Comparison of ENCODE assay signal across 13 cellular contexts in the genomic region with DNA sequence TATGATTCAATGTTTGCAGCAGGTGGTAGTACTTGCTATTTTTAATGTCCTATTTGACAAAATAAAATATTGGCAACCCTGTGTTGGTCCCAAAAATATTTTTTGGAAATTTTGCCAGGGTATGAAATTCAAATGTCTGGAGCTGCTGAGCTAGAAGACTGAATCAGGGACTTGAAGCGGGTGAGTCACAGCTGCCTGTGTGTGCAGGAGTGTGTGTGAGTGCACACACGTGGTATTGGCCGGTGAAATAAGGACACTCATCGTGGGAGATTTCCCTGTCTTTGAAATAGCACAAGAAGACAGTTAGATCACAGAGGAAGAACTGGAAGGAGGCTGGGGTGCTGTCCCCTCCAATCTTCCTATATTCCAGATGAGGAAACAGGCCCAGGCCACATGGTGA.
A peak's percentile ranks its signal among the peaks of the same experiment; 100 is the strongest.
DNase-seq lines count a peak whose midpoint lies in the region; TF ChIP-seq lines count a peak whose summit lies in the region.
"Had no signal": no experiment of that assay in that cellular context is flagged by ENCODE, and none has a peak within 500 bp of the region (broad histone marks: within the 10 kb centered on the region; RNA-seq: fewer than 3 reads in every experiment).

No MANE protein-coding gene starts in this region.

- H3K27ac Mint-ChIP-seq in activated CD4-positive, alpha-beta T cell treated with anti-CD3 and anti-CD28 coated beads, Interleukin-2, amount 10 ng/mL, durations not matched to agents 7 days and 5 days = no peak overlapping the region
- no peak overlapping the region for H3K27ac Mint-ChIP-seq in progenitor cell of endocrine pancreas
- H3K27ac Mint-ChIP-seq: activated T-cell treated with anti-CD3 and anti-CD28 coated beads, Interleukin-2, amount 50 U/mL, for 72 hours; endodermal cell had no signal

- H3K4me3 Mint-ChIP-seq in activated CD4-positive, alpha-beta T cell treated with anti-CD3 and anti-CD28 coated beads, Interleukin-2, amount 10 ng/mL, durations not matched to agents 7 days and 5 days = no peak overlapping the region
- no peak overlapping the region for H3K4me3 Mint-ChIP-seq in progenitor cell of endocrine pancreas (ENCODE audit: low read depth)
- H3K4me3 Mint-ChIP-seq: activated T-cell treated with anti-CD3 and anti-CD28 coated beads, Interleukin-2, amount 50 U/mL, for 72 hours; endodermal cell had no signal

- DNase-seq in DMS 273 (lab: John Stamatoyannopoulos, UW; ENCODE audit: unreplicated experiment) = peak; percentile 48
- no peak for DNase-seq in DMS 273 treated with DMSO at 0.1 percent for 48 hours (lab: John Stamatoyannopoulos, UW)
- DNase-seq in amniotic epithelial cell (ENCODE audit: low read depth) = peak; percentile 67
- peak; percentile 51 for DNase-seq in glomerular visceral epithelial cell (ENCODE audit: extremely low spot score)
- DNase-seq in superior temporal gyrus (ENCODE audit: extremely low spot score) = peak; percentile 43
- DNase-seq in activated CD4-positive, alpha-beta T cell treated with anti-CD3 and anti-CD28 coated beads, Interleukin-2, amount 10 ng/mL, durations not matched to agents 7 days and 5 days = no peak
- no peak for DNase-seq in progenitor cell of endocrine pancreas (ENCODE audit: low spot score, unreplicated experiment)
- DNase-seq in LoVo (ENCODE audit: low spot score) = no peak
- DNase-seq: activated CD4-positive, alpha-beta T cell treated with anti-CD3 and anti-CD28 coated beads for 1 hour; activated T-cell treated with anti-CD3 and anti-CD28 coated beads, Interleukin-2, amount 50 U/mL, for 72 hours; endodermal cell; SK-N-SH; small intestine had no signal

- no peak for TF ChIP-seq CTCF in progenitor cell of endocrine pancreas (IDR thresholded peaks at IDR 0.05; ENCODE audit: unreplicated experiment)

- POLR2A ChIA-PET in activated CD4-positive, alpha-beta T cell treated with anti-CD3 and anti-CD28 coated beads, Interleukin-2, amount 10 ng/mL, durations not matched to agents 7 days and 5 days (lab: Charles Lee) = no interaction called here

- no peaks in the 10 kb centered on the region for H3K9me3 Mint-ChIP-seq in activated CD4-positive, alpha-beta T cell treated with anti-CD3 and anti-CD28 coated beads, Interleukin-2, amount 10 ng/mL, durations not matched to agents 7 days and 5 days
- peaks cover 6% of the 10 kb centered on the region for H3K9me3 Mint-ChIP-seq in progenitor cell of endocrine pancreas (ENCODE audit: low read depth)
- H3K9me3 Mint-ChIP-seq: activated T-cell treated with anti-CD3 and anti-CD28 coated beads, Interleukin-2, amount 50 U/mL, for 72 hours had no signal

- H3K36me3 Mint-ChIP-seq in activated CD4-positive, alpha-beta T cell treated with anti-CD3 and anti-CD28 coated beads, Interleukin-2, amount 10 ng/mL, durations not matched to agents 7 days and 5 days (ENCODE audit: low read depth) = no peaks in the 10 kb centered on the region
- H3K36me3 Mint-ChIP-seq in progenitor cell of endocrine pancreas (ENCODE audit: insufficient read depth) = no peaks in the 10 kb centered on the region

- peaks cover 6% of the 10 kb centered on the region for H3K27me3 Mint-ChIP-seq in activated CD4-positive, alpha-beta T cell treated with anti-CD3 and anti-CD28 coated beads, Interleukin-2, amount 10 ng/mL, durations not matched to agents 7 days and 5 days
- H3K27me3 Mint-ChIP-seq in progenitor cell of endocrine pancreas = peaks cover 16% of the 10 kb centered on the region

- peaks cover 2% of the 10 kb centered on the region for H3K4me1 Mint-ChIP-seq in activated CD4-positive, alpha-beta T cell treated with anti-CD3 and anti-CD28 coated beads, Interleukin-2, amount 10 ng/mL, durations not matched to agents 7 days and 5 days
- H3K4me1 Mint-ChIP-seq in progenitor cell of endocrine pancreas (ENCODE audit: low read depth) = no peaks in the 10 kb centered on the region
- H3K4me1 Mint-ChIP-seq: endodermal cell had no signal

- CTCF ChIA-PET in activated CD4-positive, alpha-beta T cell treated with anti-CD3 and anti-CD28 coated beads, Interleukin-2, amount 10 ng/mL, durations not matched to agents 7 days and 5 days (lab: Charles Lee) = interaction anchor here (1.1 to 1.4 kb wide), 2 partner anchors 15 to 59 kb away, joined by 3 read pairs; no protein-coding TSS in a partner anchor

Comparison
In these comparisons a context has a peak if more than half of its experiments do, and no peak if none do; other contexts are left out.
1. DNase-seq: peak in DMS 273 (single experiment), amniotic epithelial cell (single experiment), glomerular visceral epithelial cell (single experiment) and superior temporal gyrus (single experiment); none in DMS 273 treated with DMSO at 0.1 percent for 48 hours (single experiment), activated CD4-positive, alpha-beta T cell treated with anti-CD3 and anti-CD28 coated beads, Interleukin-2, amount 10 ng/mL, durations not matched to agents 7 days and 5 days (single experiment), progenitor cell of endocrine pancreas (single experiment) and LoVo (single experiment).